20 cellular contexts compared by ENCODE assay signal in the genomic region with DNA sequence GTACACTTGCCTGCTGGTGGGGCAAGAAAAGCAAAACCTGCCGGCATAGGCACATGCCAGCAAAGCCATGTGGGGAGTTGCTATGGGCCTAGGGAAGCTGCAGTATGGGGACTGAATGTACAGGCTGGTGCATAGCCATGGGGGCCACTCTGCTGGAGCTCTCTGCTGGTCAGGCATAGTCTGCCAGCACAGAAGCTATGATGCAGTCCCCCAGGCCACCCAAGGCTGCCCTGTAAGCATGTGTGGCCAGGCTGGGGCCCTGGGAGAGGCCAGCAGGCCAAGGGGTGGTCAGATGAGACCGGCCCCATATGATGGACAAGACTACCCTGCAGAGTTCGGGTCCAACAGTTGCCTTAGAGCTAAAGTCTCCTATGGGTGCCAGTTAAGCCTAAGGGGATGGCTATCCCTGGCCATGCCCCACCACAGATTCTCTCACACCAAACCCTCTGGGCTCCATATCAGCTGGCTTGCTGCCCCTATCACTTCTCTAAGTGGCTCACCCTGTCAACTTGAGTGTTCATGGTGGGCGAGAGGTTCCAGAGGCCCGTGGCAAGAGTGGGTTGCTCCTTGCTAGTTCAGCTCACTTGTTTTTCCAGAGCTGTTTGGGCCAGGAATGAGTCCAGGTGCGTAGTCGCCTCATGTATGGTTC.
"Had no signal": no experiment of that assay in that cellular context is flagged by ENCODE, and none has a peak within 500 bp of the region (broad histone marks: within the 10 kb centered on the region; RNA-seq: fewer than 3 reads in every experiment).

No MANE protein-coding gene starts in this region.

- H3K36me3 ChIP-seq: lower lobe of right lung, prostate gland, upper lobe of left lung, uterus had no signal

- H3K4me2 ChIP-seq: neural progenitor cell had no signal

- H3K27ac Mint-ChIP-seq: effector memory CD8-positive, alpha-beta T cell; memory B cell; natural killer cell treated with Interleukin-12 subunit alpha and Interleukin-12 subunit beta and Interleukin-15 and Interleukin-18, amount 100 ng/mL, for 72 hours; neural progenitor cell; stimulated activated memory B cell treated with anti-CD40 and anti-IgM and Interleukin-4, amounts not matched to agents 10 μg/mL and 1 μg/mL and 100 μg/mL, for 72 hours; stimulated activated naive CD8-positive, alpha-beta T cell treated with anti-CD3 and anti-CD28 coated beads, Interleukin-15, Interleukin-2, amounts not matched to agents 100 ng/mL and 50 ng/mL, for 24 hours had no signal

- ATAC-seq: effector memory CD8-positive, alpha-beta T cell; sciatic nerve; stimulated activated memory B cell treated with anti-CD40 and anti-IgM and Interleukin-4, amounts not matched to agents 10 μg/mL and 1 μg/mL and 100 μg/mL, for 72 hours had no signal

- H3K4me3 ChIP-seq: esophagus muscularis mucosa, lower lobe of right lung, neural progenitor cell, prostate gland, spleen, tibial artery, upper lobe of left lung, uterus had no signal

- H3K4me1 Mint-ChIP-seq: neural progenitor cell had no signal

- H3K27ac ChIP-seq: epithelial cell of prostate, esophagus muscularis mucosa, lower lobe of right lung, neural progenitor cell, parathyroid adenoma, prostate gland, spleen, tibial artery, upper lobe of left lung, uterus had no signal

- H3K9me3 ChIP-seq: prostate gland had no signal

- H3K4me1 ChIP-seq: esophagus muscularis mucosa, lower lobe of right lung, neural progenitor cell, parathyroid adenoma, prostate gland, spleen, tibial artery, upper lobe of left lung, uterus had no signal

- H3K9ac ChIP-seq: neural progenitor cell, parathyroid adenoma had no signal

- H3K27me3 Mint-ChIP-seq: effector memory CD8-positive, alpha-beta T cell; memory B cell; natural killer cell treated with Interleukin-12 subunit alpha and Interleukin-12 subunit beta and Interleukin-15 and Interleukin-18, amount 100 ng/mL, for 72 hours; stimulated activated memory B cell treated with anti-CD40 and anti-IgM and Interleukin-4, amounts not matched to agents 10 μg/mL and 1 μg/mL and 100 μg/mL, for 72 hours; stimulated activated naive CD8-positive, alpha-beta T cell treated with anti-CD3 and anti-CD28 coated beads, Interleukin-15, Interleukin-2, amounts not matched to agents 100 ng/mL and 50 ng/mL, for 24 hours had no signal

- H2AFZ ChIP-seq: neural progenitor cell, parathyroid adenoma had no signal

- H3K27me3 ChIP-seq: esophagus muscularis mucosa, neural progenitor cell, spleen, tibial artery, upper lobe of left lung, uterus had no signal

- DNase-seq: cortex of kidney; effector memory CD8-positive, alpha-beta T cell; hippocampal formation; lower lobe of right lung; midbrain; stimulated activated CD4-positive, alpha-beta T cell treated with anti-CD3 and anti-CD28 coated beads, Interleukin-4, amount 100 ng/mL, for 24 hours; tibial artery; uterus had no signal

- H3K4me3 Mint-ChIP-seq: effector memory CD8-positive, alpha-beta T cell; memory B cell; natural killer cell treated with Interleukin-12 subunit alpha and Interleukin-12 subunit beta and Interleukin-15 and Interleukin-18, amount 100 ng/mL, for 72 hours; neural progenitor cell; stimulated activated memory B cell treated with anti-CD40 and anti-IgM and Interleukin-4, amounts not matched to agents 10 μg/mL and 1 μg/mL and 100 μg/mL, for 72 hours; stimulated activated naive CD8-positive, alpha-beta T cell treated with anti-CD3 and anti-CD28 coated beads, Interleukin-15, Interleukin-2, amounts not matched to agents 100 ng/mL and 50 ng/mL, for 24 hours had no signal
